In genomic region chr9:127162046-127162445, GRCh38 we compare ENCODE assay signal across 17 cellular contexts. TPM values are rescaled to one million over a fixed set of nuclear protein-coding genes. Genes with fewer than 3 reads are reported as not detected.
A peak's percentile ranks its signal among the peaks of the same experiment; 100 is the strongest.
DNase-seq lines count a peak whose midpoint lies in the region; ATAC-seq, FAIRE-seq and TF ChIP-seq lines count a peak whose summit lies in the region.
"Had no signal": no experiment of that assay in that cellular context is flagged by ENCODE, and none has a peak within 500 bp of the region (broad histone marks: within the 10 kb centered on the region; RNA-seq: fewer than 3 reads in every experiment).

No MANE protein-coding gene starts in this region.

- POLR2A ChIA-PET in MCF 10A (lab: Yijun Ruan, JAX), result interaction anchor here (0.9 kb wide), 1 partner anchor 10 kb away, joined by 4 read pairs; no protein-coding TSS in a partner anchor

- no peak overlapping the region for H3K27ac Mint-ChIP-seq in MCF 10A (ENCODE audit: low read depth, unreplicated experiment)
- H3K27ac Mint-ChIP-seq: neural progenitor cell had no signal

- H3K4me1 ChIP-seq in small intestine (ENCODE audit: control insufficient read depth in 2 of 2, insufficient read depth in 1 of 2, low read depth in 1 of 2, low read length in 1 of 2), result peaks cover 0 to 5% of the 10 kb centered on the region in 2 donors

- H3K9me3 ChIP-seq in small intestine (ENCODE audit: control insufficient read depth, low read depth), result no peaks in the 10 kb centered on the region
- H3K9me3 ChIP-seq: adrenal gland, SK-N-SH had no signal

- intact Hi-C loops in MCF 10A (cut with micrococcal nuclease), result no loop called here

- H3K4me1 Mint-ChIP-seq in MCF 10A (ENCODE audit: insufficient read depth, unreplicated experiment), result peaks cover 32% of the 10 kb centered on the region

- H3K4me3 Mint-ChIP-seq in MCF 10A (ENCODE audit: unreplicated experiment), result no peak overlapping the region
- H3K4me3 Mint-ChIP-seq: neural progenitor cell had no signal

- no peaks in the 10 kb centered on the region for H3K36me3 Mint-ChIP-seq in MCF 10A (ENCODE audit: insufficient read depth, unreplicated experiment)
- H3K36me3 Mint-ChIP-seq: neural progenitor cell had no signal

- peak overlapping the region; percentile 28 to 87 for H3K27ac ChIP-seq in small intestine (ENCODE audit: low read depth in 1 of 2, low read length in 1 of 2)
- H3K27ac ChIP-seq: adrenal gland, neural progenitor cell had no signal

- CTCF ChIA-PET in MCF 10A (lab: Yijun Ruan, JAX), result interaction anchor here (0.9 to 1.0 kb wide), 2 partner anchors 16 to 196 kb away, joined by 5 to 6 read pairs; no protein-coding TSS in a partner anchor

- H3K36me3 ChIP-seq in small intestine (ENCODE audit: control insufficient read depth in 2 of 2, insufficient read depth in 2 of 2, low read length in 2 of 2), result no peaks in the 10 kb centered on the region
- H3K36me3 ChIP-seq: adrenal gland, neural progenitor cell had no signal

- peak; percentile 40 for DNase-seq in activated CD8-positive, alpha-beta memory T cell treated with anti-CD3 and anti-CD28 coated beads for 24 hours
- DNase-seq in activated CD8-positive, alpha-beta memory T cell treated with anti-CD3 and anti-CD28 coated beads, Interleukin-2, amount 50 U/mL, for 4 hours, result no peak
- DNase-seq in MV-4-11 (lab: John Stamatoyannopoulos, UW) (peak; percentile 68), MCF 10A (ENCODE audit: unreplicated experiment) (peak; percentile 36), small intestine (no peak), amniotic stem cell (lab: John Stamatoyannopoulos, UW) (no peak)
- DNase-seq: activated CD4-positive, alpha-beta T cell treated with anti-CD3 and anti-CD28 coated beads for 4 hours; dermis blood vessel endothelial cell; DMS153; NCI-H146; NCI-H82; SK-N-SH had no signal

- no peak for FAIRE-seq in small intestine (lab: Jason Lieb, UNC)
- FAIRE-seq: GM12892 had no signal

- no peaks in the 10 kb centered on the region for H3K9me3 Mint-ChIP-seq in MCF 10A (ENCODE audit: unreplicated experiment)
- H3K9me3 Mint-ChIP-seq: neural progenitor cell had no signal

- TF ChIP-seq CTCF in MCF 10A (IDR thresholded peaks at IDR 0.05; ENCODE audit: unreplicated experiment), result no peak

- no peak overlapping the region for H3K4me3 ChIP-seq in small intestine (ENCODE audit: low read depth in 1 of 2, low read length in 2 of 2)
- H3K4me3 ChIP-seq: adrenal gland, neural progenitor cell had no signal

- WGBS in small intestine, 3 donors, result 57 to 63% (median 57%) methylated on average over 5 of the region's 5 CpGs

- H3K27me3 Mint-ChIP-seq in MCF 10A (ENCODE audit: insufficient read depth, unreplicated experiment), result no peaks in the 10 kb centered on the region

- no peak for ATAC-seq in GM21381 (IDR thresholded peaks at IDR 0.05; ENCODE audit: unreplicated experiment)
- no peak for ATAC-seq in GM19351 (IDR thresholded peaks at IDR 0.05; ENCODE audit: unreplicated experiment)

- H3K27me3 ChIP-seq in small intestine (ENCODE audit: control insufficient read depth in 2 of 2, insufficient read depth in 2 of 2, low read length in 2 of 2), result no peaks in the 10 kb centered on the region
- H3K27me3 ChIP-seq: adrenal gland, neural progenitor cell had no signal

- no TSS peak for BruUV-seq in MCF 10A (replicated peaks; lab: Mats Ljungman, UMichigan)

RNA-seq across cellular contexts. Expression of gene ANGPTL2, which starts 39.6 kb away (rescaled TPM):
- not detected in 2 replicates for total RNA-seq in MCF 10A (2022)
- 10 to 100 TPM in 1 of 3 donors, 1 to 10 TPM in 1, under 1 TPM in 1; 0.45 to 16.5 (median 3.0) TPM for polyA plus RNA-seq in small intestine

Comparison
In these comparisons a context has a peak if more than half of its experiments do, and no peak if none do; other contexts are left out.
1. DNase-seq: peak in activated CD8-positive, alpha-beta memory T cell treated with anti-CD3 and anti-CD28 coated beads for 24 hours (single experiment), MV-4-11 (single experiment) and MCF 10A (single experiment); none in activated CD8-positive, alpha-beta memory T cell treated with anti-CD3 and anti-CD28 coated beads, Interleukin-2, amount 50 U/mL, for 4 hours (single experiment), small intestine (single experiment) and amniotic stem cell (single experiment).